Comparison of ENCODE assay signal across 8 cellular contexts in genomic region chr13:114068723-114069322, GRCh38.
DNase-seq lines count a peak whose midpoint lies in the region; ATAC-seq and TF ChIP-seq lines count a peak whose summit lies in the region.

No MANE protein-coding gene starts in this region.

- H3K27ac Mint-ChIP-seq in CD4-positive, alpha-beta T cell: peak overlapping the region; percentile 95

- no peak for TF ChIP-seq CTCF in CD4-positive, alpha-beta T cell (IDR thresholded peaks at IDR 0.05)
- no peak for TF ChIP-seq CTCF in epithelial cell of esophagus (IDR thresholded peaks at IDR 0.05; ENCODE audit: insufficient read depth, low read depth, low read length, missing control alignments)

- no peak overlapping the region for H3K4me2 ChIP-seq in neuronal stem cell (ENCODE audit: insufficient read depth, low read length, poor library complexity, severe bottlenecking)

- H3K36me3 ChIP-seq in neuronal stem cell (replicated peaks in 1 of 2; ENCODE audit: control insufficient read depth in 2 of 2, insufficient read depth in 2 of 2, low read length in 2 of 2): peaks cover 0 to 16% of the 10 kb centered on the region in 2 donors

- no peaks in the 10 kb centered on the region for H3K79me1 ChIP-seq in neuronal stem cell (ENCODE audit: low read depth, low read length)

- H3K4me3 ChIP-seq in epithelial cell of esophagus (ENCODE audit: low read length) (no peak overlapping the region), neuronal stem cell (ENCODE audit: low read length in 2 of 2) (no peak overlapping the region)

- no peak for ATAC-seq in CD4-positive, alpha-beta T cell (ENCODE audit: poor library complexity)
- ATAC-seq in GM18858 (IDR thresholded peaks at IDR 0.05; ENCODE audit: unreplicated experiment): no peak
- ATAC-seq in HG03159 (IDR thresholded peaks at IDR 0.05; ENCODE audit: unreplicated experiment): no peak

- no peaks in the 10 kb centered on the region for H3K27me3 Mint-ChIP-seq in CD4-positive, alpha-beta T cell

- H3K18ac ChIP-seq in neuronal stem cell (ENCODE audit: low read length): peak overlapping the region; percentile 81

- no peaks in the 10 kb centered on the region for H3K9me3 Mint-ChIP-seq in CD4-positive, alpha-beta T cell

- H2BK12ac ChIP-seq in neuronal stem cell (ENCODE audit: low read length): no peak overlapping the region

- no peak overlapping the region for H2BK15ac ChIP-seq in neuronal stem cell (ENCODE audit: low read length)

- H3K27me3 ChIP-seq in CD4-positive, alpha-beta T cell (ENCODE audit: control insufficient read depth, insufficient read depth, low read length): no peaks in the 10 kb centered on the region
- H3K27me3 ChIP-seq in neuronal stem cell (ENCODE audit: control insufficient read depth in 3 of 3, insufficient read depth in 3 of 3, low read depth in 1 of 3, low read length in 3 of 3): no peaks in the 10 kb centered on the region

- no peak for DNase-seq in CD4-positive, alpha-beta T cell
- DNase-seq in NCI-H460 (ENCODE audit: extremely low read depth, low read depth): peak; percentile 92
- peak; percentile 45 for DNase-seq in epithelial cell of esophagus (ENCODE audit: low read depth)
- DNase-seq in neuronal stem cell (ENCODE audit: low spot score): no peak
- no peak for DNase-seq in NCI-H1694 treated with DMSO at 0.1 percent for 48 hours (lab: John Stamatoyannopoulos, UW)
- no peak for DNase-seq in DMS153 treated with DMSO at 0.1 percent for 48 hours (lab: John Stamatoyannopoulos, UW; ENCODE audit: unreplicated experiment)

- POLR2A ChIA-PET in CD4-positive, alpha-beta T cell (lab: Charles Lee): interaction anchor here (1.9 to 4.3 kb wide), 2 partner anchors 43 to 157 kb away, joined by 6 to 33 read pairs; no protein-coding TSS in a partner anchor

- peaks cover 32 to 57% of the 10 kb centered on the region in 2 donors for H3K4me1 ChIP-seq in neuronal stem cell (ENCODE audit: control insufficient read depth in 2 of 2, insufficient read depth in 1 of 2, low read depth in 1 of 2, low read length in 2 of 2)

- H3K4ac ChIP-seq in neuronal stem cell (ENCODE audit: low read length): no peak overlapping the region

- peaks cover 77% of the 10 kb centered on the region for H3K36me3 Mint-ChIP-seq in CD4-positive, alpha-beta T cell (ENCODE audit: low read depth)

- no peak overlapping the region for H3K9ac ChIP-seq in neuronal stem cell (ENCODE audit: low read depth, low read length, poor library complexity)

- peak overlapping the region; percentile 76 for H3K4me3 Mint-ChIP-seq in CD4-positive, alpha-beta T cell

- no peak overlapping the region for H4K8ac ChIP-seq in neuronal stem cell (ENCODE audit: low read depth, low read length)

- no peaks in the 10 kb centered on the region for H3K9me3 ChIP-seq in CD4-positive, alpha-beta T cell (ENCODE audit: control insufficient read depth, low read length)
- no peaks in the 10 kb centered on the region for H3K9me3 ChIP-seq in neuronal stem cell (replicated peaks in 1 of 2; ENCODE audit: control insufficient read depth in 2 of 2, insufficient read depth in 1 of 2, low read depth in 1 of 2, low read length in 2 of 2)

- H2AK5ac ChIP-seq in neuronal stem cell (ENCODE audit: low read depth, low read length): peak overlapping the region; percentile 95

- intact Hi-C loops in CD4-positive, alpha-beta T cell (cut with DNase I, micrococcal nuclease): loop anchor here (5.0 kb wide), 3 partner anchors 43 to 158 kb away; no protein-coding TSS in a partner anchor

- peak overlapping the region; percentile 74 for H3K27ac ChIP-seq in CD4-positive, alpha-beta T cell (ENCODE audit: low read depth, low read length)
- no peak overlapping the region for H3K27ac ChIP-seq in neuronal stem cell (replicated peaks; ENCODE audit: low read length)

- CTCF ChIA-PET in CD4-positive, alpha-beta T cell (lab: Charles Lee): no interaction called here

- no peak overlapping the region for H2BK5ac ChIP-seq in neuronal stem cell (ENCODE audit: low read length)

- no peak overlapping the region for H2BK120ac ChIP-seq in neuronal stem cell (ENCODE audit: low read depth, low read length)

- no CpG with 5 or more reads among the region's 19 CpGs for WGBS in neuronal stem cell (ENCODE audit: extremely low coverage in 2 of 2, insufficient read length in 2 of 2, insufficient replicate concordance in 1 of 2), 2 donors

- H2AFZ ChIP-seq in neuronal stem cell (ENCODE audit: low read length): no peak overlapping the region

- peaks cover 71% of the 10 kb centered on the region for H3K4me1 Mint-ChIP-seq in CD4-positive, alpha-beta T cell (ENCODE audit: low read depth)

- H3K14ac ChIP-seq in neuronal stem cell (ENCODE audit: low read length): peak overlapping the region; percentile 91

- H3K23ac ChIP-seq in neuronal stem cell (ENCODE audit: low read depth, low read length, poor library complexity): no peak overlapping the region

- H4K91ac ChIP-seq in neuronal stem cell (ENCODE audit: low read depth, low read length, poor library complexity): no peak overlapping the region

Comparison
In these comparisons a context has a peak if more than half of its experiments do, and no peak if none do; other contexts are left out.
1. DNase-seq: peak in NCI-H460 (single experiment) and epithelial cell of esophagus (single experiment); none in CD4-positive, alpha-beta T cell (0 of 10), neuronal stem cell (single experiment), NCI-H1694 treated with DMSO at 0.1 percent for 48 hours (single experiment) and DMS153 treated with DMSO at 0.1 percent for 48 hours (single experiment).